ENCODE assay signal across 15 cellular contexts in the genomic region with DNA sequence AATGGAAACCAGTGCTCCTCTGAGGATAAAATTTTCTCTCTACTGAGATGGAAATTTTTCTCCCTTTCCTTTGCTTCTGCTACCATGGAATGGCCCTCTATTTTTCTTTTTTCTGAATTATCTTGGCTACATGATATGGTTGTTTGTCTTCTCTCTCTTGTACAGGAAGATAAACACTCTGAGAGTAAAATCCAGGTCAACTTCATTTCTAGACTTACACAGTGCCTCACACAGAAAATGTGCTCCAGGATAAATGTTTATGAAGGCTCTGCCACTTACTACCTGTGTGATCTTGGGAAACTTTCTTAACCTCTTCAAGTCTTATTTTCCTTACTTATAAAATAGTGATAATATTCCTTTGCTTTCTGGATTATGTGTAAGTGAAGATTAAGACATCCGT.
A peak's percentile ranks its signal among the peaks of the same experiment; 100 is the strongest.
DNase-seq lines count a peak whose midpoint lies in the region; ATAC-seq and TF ChIP-seq lines count a peak whose summit lies in the region.
"Had no signal": no experiment of that assay in that cellular context is flagged by ENCODE, and none has a peak within 500 bp of the region (broad histone marks: within the 10 kb centered on the region; RNA-seq: fewer than 3 reads in every experiment).

No MANE protein-coding gene starts in this region.

- no peak overlapping the region for H4K5ac ChIP-seq in IMR-90 (ENCODE audit: low read depth, low read length)

- H2BK15ac ChIP-seq in IMR-90 (ENCODE audit: low read depth, low read length), result no peak overlapping the region

- peak overlapping the region; percentile 32; the same call in 1 of the 2 replicates for H2BK120ac ChIP-seq in IMR-90 (ENCODE audit: low read depth, low read length)

- no peak overlapping the region for H2BK5ac ChIP-seq in IMR-90 (ENCODE audit: low read depth, low read length, poor library complexity, severe bottlenecking)

- POLR2A ChIA-PET in IMR-90 (lab: Charles Lee; ENCODE audit: unreplicated experiment) (no interaction called here), SK-N-SH (lab: Yijun Ruan, JAX) (no interaction called here)

- WGBS in IMR-90 (ENCODE audit: extremely low coverage in 2 of 2, insufficient read length in 1 of 2), 2 experiments, result no CpG with 5 or more reads among the region's 1 CpG
- WGBS in SK-N-SH (ENCODE audit: low lambda C conversion rate), result 94% methylated on average over 1 of the region's 1 CpG

- no peak overlapping the region for H3K23ac ChIP-seq in IMR-90 (ENCODE audit: low read depth, low read length)

- H3K9me3 ChIP-seq in IMR-90 (ENCODE audit: control insufficient read depth, insufficient read depth, low read length) (no peaks in the 10 kb centered on the region), lower lobe of right lung (no peaks in the 10 kb centered on the region), skeletal muscle satellite cell (replicated peaks; ENCODE audit: low read length) (no peaks in the 10 kb centered on the region), SK-N-SH (no peaks in the 10 kb centered on the region)
- H3K9me3 ChIP-seq: adrenal gland, thoracic aorta had no signal

- intact Hi-C loops in IMR-90 (cut with micrococcal nuclease) (loop anchor here (1.0 to 2.0 kb wide), 2 partner anchors 207 to 368 kb away; no protein-coding TSS in a partner anchor), lower lobe of right lung (cut with DNase I) (no loop called here)

- H3K9me1 ChIP-seq in IMR-90 (ENCODE audit: insufficient read depth, low read length), result no peaks in the 10 kb centered on the region

- H3K4me1 ChIP-seq in IMR-90 (ENCODE audit: control insufficient read depth, insufficient read depth, low read length) (no peaks in the 10 kb centered on the region), lower lobe of right lung (no peaks in the 10 kb centered on the region), skeletal muscle satellite cell (ENCODE audit: control insufficient read depth, insufficient read depth, low read length) (peaks cover 4% of the 10 kb centered on the region), SK-N-SH (ENCODE audit: control insufficient read depth in 1 of 2, insufficient read depth in 2 of 2, low read depth in 1 of 2, low read length in 1 of 2) (peaks cover 0 to 5% of the 10 kb centered on the region in 2 experiments; a peak in 2 of 4 replicates)
- H3K4me1 ChIP-seq: adrenal gland had no signal

- H4K20me1 ChIP-seq in IMR-90 (ENCODE audit: insufficient read depth, low read length), result no peaks in the 10 kb centered on the region
- no peaks in the 10 kb centered on the region for H4K20me1 ChIP-seq in SK-N-SH (ENCODE audit: insufficient read depth)

- H3K4me2 ChIP-seq in IMR-90 (ENCODE audit: low read depth, low read length) (no peak overlapping the region), skeletal muscle satellite cell (ENCODE audit: low read length) (peak overlapping the region; percentile 29), SK-N-SH (no peak overlapping the region)

- H2AFZ ChIP-seq in IMR-90 (replicated peaks; ENCODE audit: low read length, poor library complexity) (no peak overlapping the region), SK-N-SH (ENCODE audit: low read depth) (no peak overlapping the region)

- no peak for TF ChIP-seq EP300 in SK-N-SH (IDR thresholded peaks at IDR 0.05; ENCODE audit: borderline replicate concordance in 1 of 2, low read depth in 1 of 2, low read length in 1 of 2)

- TF ChIP-seq RAD21 in IMR-90 (IDR thresholded peaks at IDR 0.05; ENCODE audit: low read length) (no peak), SK-N-SH (IDR thresholded peaks at IDR 0.05; ENCODE audit: low read length) (no peak)

- TF ChIP-seq CTCF in IMR-90 (conservative IDR thresholded peaks at IDR 0.05; ENCODE audit: low read depth, low read length) (no peak), lower lobe of right lung (IDR thresholded peaks at IDR 0.05) (no peak), SK-N-SH (IDR thresholded peaks at IDR 0.05) (no peak)

- CTCF ChIA-PET in IMR-90 (lab: Yijun Ruan, JAX) (interaction anchor here (0.6 to 1.4 kb wide), 7 partner anchors 10 to 551 kb away, joined by 3 to 4 read pairs (median 3); no protein-coding TSS in a partner anchor), SK-N-SH (lab: Yijun Ruan, JAX) (interaction anchor here (0.9 to 2.8 kb wide), 18 partner anchors 9 to 1477 kb away, joined by 3 to 13 read pairs (median 5); no protein-coding TSS in a partner anchor)

- H3K27ac ChIP-seq in IMR-90 (ENCODE audit: insufficient read depth, low read length) (no peak overlapping the region), lower lobe of right lung (no peak overlapping the region), SK-N-SH (ENCODE audit: low read depth in 2 of 2, low read length in 1 of 2) (no peak overlapping the region)
- H3K27ac ChIP-seq: adrenal gland, dorsolateral prefrontal cortex, thoracic aorta, VCaP had no signal

- no peaks in the 10 kb centered on the region for H3F3A ChIP-seq in SK-N-SH (replicated peaks; ENCODE audit: insufficient read depth)

- 0 out of 4 replicates have a peak overlapping the region, but pooled peaks of 1 of the 2 experiments have one; percentile 22 for H4K8ac ChIP-seq in IMR-90 (ENCODE audit: low read depth in 2 of 2, low read length in 2 of 2)

- H3K4me3 ChIP-seq in IMR-90 (ENCODE audit: insufficient read depth, low read depth, low read length) (no peak overlapping the region), lower lobe of right lung (no peak overlapping the region), skeletal muscle satellite cell (ENCODE audit: low read length) (no peak overlapping the region), SK-N-SH (ENCODE audit: low read depth in 2 of 2, low read length in 1 of 2) (no peak overlapping the region)
- H3K4me3 ChIP-seq: adrenal gland, dorsolateral prefrontal cortex, thoracic aorta had no signal

- no peak overlapping the region for H3K4ac ChIP-seq in IMR-90 (ENCODE audit: low read depth, low read length)

- ATAC-seq in IMR-90 (ENCODE audit: low read depth) (no peak), lower lobe of right lung (peak; percentile 27 to 69)
- ATAC-seq: naive thymus-derived CD8-positive, alpha-beta T cell had no signal

- H3K9ac ChIP-seq in IMR-90 (ENCODE audit: low read depth, low read length), result no peak overlapping the region
- H3K9ac ChIP-seq in skeletal muscle satellite cell (ENCODE audit: low read depth, low read length), result no peak overlapping the region
- H3K9ac ChIP-seq in SK-N-SH, result no peak overlapping the region

- H3K18ac ChIP-seq in IMR-90 (ENCODE audit: low read depth, low read length), result no peak overlapping the region

- no peak overlapping the region for H2AK5ac ChIP-seq in IMR-90 (ENCODE audit: low read depth, low read length)

- H3K79me2 ChIP-seq in SK-N-SH (ENCODE audit: insufficient read depth), result no peaks in the 10 kb centered on the region

- no peaks in the 10 kb centered on the region for H3K9me2 ChIP-seq in SK-N-SH

- no TSS peak for BruUV-seq in IMR-90 (replicated peaks; lab: Mats Ljungman, UMichigan)

- H3K36me3 ChIP-seq in IMR-90 (ENCODE audit: control insufficient read depth, insufficient read depth, low read length) (no peaks in the 10 kb centered on the region), lower lobe of right lung (no peaks in the 10 kb centered on the region), skeletal muscle satellite cell (ENCODE audit: insufficient read depth, low read length) (no peaks in the 10 kb centered on the region), SK-N-SH (replicated peaks in 1 of 2; ENCODE audit: control insufficient read depth in 1 of 2, insufficient read depth in 2 of 2, low read length in 1 of 2) (no peaks in the 10 kb centered on the region)
- H3K36me3 ChIP-seq: adrenal gland, thoracic aorta had no signal

- no peak overlapping the region for H3K14ac ChIP-seq in IMR-90 (replicated peaks; ENCODE audit: low read depth, low read length)

- H2BK20ac ChIP-seq in IMR-90 (ENCODE audit: low read depth, low read length), result 0 out of 2 replicates have a peak overlapping the region, but pooled peaks have one; percentile 31

- dilution Hi-C loops in IMR-90 (cut with HindIII; ENCODE audit: low sequenced_read_pairs, unreplicated experiment), result no loop called here

- in situ Hi-C loops in IMR-90 (cut with MboI; ENCODE audit: low sequenced_read_pairs), result loop anchor here (10.0 kb wide), 1 partner anchor 374 kb away; no protein-coding TSS in a partner anchor

- no peak for TF ChIP-seq POLR2A in IMR-90 (IDR thresholded peaks at IDR 0.05; ENCODE audit: low read depth, low read length)

- no peak overlapping the region for H3K56ac ChIP-seq in IMR-90 (ENCODE audit: extremely low read depth, insufficient read depth, low read length)

- DNase-seq in IMR-90 (no peak), dermis blood vessel endothelial cell (peak; percentile 1), lower lobe of right lung (no peak), islet precursor cell (no peak), SK-N-SH (no peak), NCI-H187 treated with DMSO at 0.1 percent for 48 hours (lab: John Stamatoyannopoulos, UW) (no peak)
- DNase-seq: activated CD8-positive, alpha-beta memory T cell treated with anti-CD3 and anti-CD28 coated beads, Interleukin-2, amount 50 U/mL, for 48 hours; CD8-positive, alpha-beta memory T cell; T-helper 9 cell had no signal

- no peaks in the 10 kb centered on the region for H3K27me3 ChIP-seq in IMR-90 (ENCODE audit: control insufficient read depth, insufficient read depth, low read length)
- no peaks in the 10 kb centered on the region for H3K27me3 ChIP-seq in lower lobe of right lung (ENCODE audit: low read depth)
- no peaks in the 10 kb centered on the region for H3K27me3 ChIP-seq in skeletal muscle satellite cell (ENCODE audit: control insufficient read depth, insufficient read depth, low read length)
- no peaks in the 10 kb centered on the region for H3K27me3 ChIP-seq in SK-N-SH (ENCODE audit: insufficient read depth)
- H3K27me3 ChIP-seq: adrenal gland, dorsolateral prefrontal cortex had no signal

- no peaks in the 10 kb centered on the region for H3K79me1 ChIP-seq in IMR-90 (ENCODE audit: low read depth in 1 of 2, low read length in 2 of 2)

- no peak overlapping the region for H2AK9ac ChIP-seq in IMR-90 (replicated peaks; ENCODE audit: low read depth, low read length, poor library complexity)

- H4K91ac ChIP-seq in IMR-90 (ENCODE audit: insufficient read depth, low read depth, low read length), result 0 out of 2 replicates have a peak overlapping the region, but pooled peaks have one; percentile 9

TF ChIP-seq in IMR-90, 13 proteins besides CTCF, POLR2A, EP300 and RAD21 (continues in another document):
- TF ChIP-seq RFX5 (IDR thresholded peaks at IDR 0.05; ENCODE audit: low read depth, low read length), result no peak

TF ChIP-seq in SK-N-SH, 30 proteins besides CTCF, POLR2A, EP300 and RAD21 (continues in another document):
- TF ChIP-seq CHD2 (IDR thresholded peaks at IDR 0.05; ENCODE audit: low read length, partially characterized antibody), result no peak
- TF ChIP-seq TEAD4 (IDR thresholded peaks at IDR 0.05; ENCODE audit: borderline replicate concordance, insufficient read depth), result no peak
- no peak for TF ChIP-seq MEF2A (IDR thresholded peaks at IDR 0.05; ENCODE audit: borderline replicate concordance, low read depth)
- no peak for TF ChIP-seq MXI1 (IDR thresholded peaks at IDR 0.05; ENCODE audit: low read depth, low read length)
- TF ChIP-seq TAF1 (IDR thresholded peaks at IDR 0.05; ENCODE audit: borderline replicate concordance, low read depth, low read length), result no peak
- TF ChIP-seq POLR2AphosphoS5 (IDR thresholded peaks at IDR 0.05; ENCODE audit: low read depth, low read length), result no peak
- no peak for TF ChIP-seq GABPA (IDR thresholded peaks at IDR 0.05; ENCODE audit: low read depth)
- TF ChIP-seq NRF1 (IDR thresholded peaks at IDR 0.05; ENCODE audit: low read depth, low read length), result no peak
